Comparison of ENCODE assay signal across 12 cellular contexts in the genomic region with DNA sequence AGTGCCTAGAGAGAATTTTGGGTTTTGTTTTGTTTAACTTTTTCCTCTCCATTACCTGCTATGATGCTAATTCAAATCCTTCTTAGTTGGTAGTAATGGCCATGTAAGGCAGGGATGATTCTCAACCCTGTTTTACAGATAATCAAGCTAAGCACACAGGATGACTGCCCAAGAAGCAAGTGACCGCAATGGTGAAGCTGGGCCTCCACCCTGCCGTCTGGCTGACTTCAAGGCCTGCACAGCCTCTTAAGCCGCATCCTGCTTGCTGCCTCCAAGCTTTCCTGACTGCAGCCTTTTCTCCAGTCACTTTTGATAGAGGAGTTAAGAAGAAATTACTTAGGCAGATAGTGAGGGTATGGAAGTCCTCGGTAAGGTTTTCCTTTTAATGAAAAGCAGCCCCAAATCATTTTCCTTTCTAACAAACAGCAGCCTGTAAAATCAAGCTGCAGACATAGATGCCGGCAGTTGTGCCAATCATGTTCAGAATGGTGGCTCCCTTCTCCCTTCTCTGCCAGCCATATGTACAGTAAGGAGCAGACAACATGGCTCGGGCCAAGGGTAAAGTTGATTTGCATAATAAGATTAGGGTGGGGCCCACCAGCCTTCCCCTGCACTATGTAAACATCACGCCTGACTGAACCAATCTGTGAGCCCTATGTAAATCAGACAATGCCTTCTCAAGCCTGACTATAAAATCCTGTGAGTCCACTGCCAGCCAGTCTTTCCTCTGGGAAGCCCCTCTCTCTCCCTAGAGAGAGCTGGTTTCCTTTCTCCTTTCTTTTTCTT. TPM values are rescaled to one million over a fixed set of nuclear protein-coding genes. Genes with fewer than 3 reads are reported as not detected.
DNase-seq lines count a peak whose midpoint lies in the region; ATAC-seq and TF ChIP-seq lines count a peak whose summit lies in the region.
"Had no signal": no experiment of that assay in that cellular context is flagged by ENCODE, and none has a peak within 500 bp of the region (broad histone marks: within the 10 kb centered on the region; RNA-seq: fewer than 3 reads in every experiment).

No MANE protein-coding gene starts in this region.

- H3K36me3 Mint-ChIP-seq in endothelial cell (ENCODE audit: low read depth, unreplicated experiment) (peaks cover 21% of the 10 kb centered on the region), type B pancreatic cell (peaks cover 6% of the 10 kb centered on the region)

- ATAC-seq in right cardiac atrium: peak; percentile 69 to 84

- no peaks in the 10 kb centered on the region for H3K4me1 ChIP-seq in right cardiac atrium (ENCODE audit: control insufficient read depth, insufficient read depth, low read length)
- H3K4me1 ChIP-seq: Peyer's patch had no signal

- H3K9me3 Mint-ChIP-seq in endothelial cell (ENCODE audit: unreplicated experiment): no peaks in the 10 kb centered on the region
- peaks cover 13% of the 10 kb centered on the region for H3K9me3 Mint-ChIP-seq in type B pancreatic cell
- H3K9me3 Mint-ChIP-seq: activated naive CD4-positive, alpha-beta T cell treated with anti-CD3 and anti-CD28 coated beads, Interleukin-2, amount 50 U/mL, for 24 hours had no signal

- H3K27me3 Mint-ChIP-seq in endothelial cell (ENCODE audit: unreplicated experiment) (no peaks in the 10 kb centered on the region), type B pancreatic cell (no peaks in the 10 kb centered on the region)
- H3K27me3 Mint-ChIP-seq: activated naive CD4-positive, alpha-beta T cell treated with anti-CD3 and anti-CD28 coated beads, Interleukin-2, amount 50 U/mL, for 24 hours had no signal

- no peak overlapping the region for H3K4me3 ChIP-seq in right cardiac atrium (ENCODE audit: low read length)
- H3K4me3 ChIP-seq: BLaER1 treated with 17β-estradiol and CSF1 and Interleukin-3, amounts not matched to agents 10 nM and 100 nM; Peyer's patch had no signal

- no peaks in the 10 kb centered on the region for H3K27me3 ChIP-seq in right cardiac atrium (ENCODE audit: control insufficient read depth, insufficient read depth)
- H3K27me3 ChIP-seq: BLaER1 treated with 17β-estradiol and CSF1 and Interleukin-3, amounts not matched to agents 10 nM and 100 nM; Peyer's patch had no signal

- intact Hi-C loops in right cardiac atrium (cut with DNase I) (no loop called here), cardiac septum (cut with DNase I) (no loop called here)

- no peak overlapping the region for H3K27ac ChIP-seq in right cardiac atrium (ENCODE audit: low read length)
- H3K27ac ChIP-seq: Peyer's patch had no signal

- H3K27ac Mint-ChIP-seq in endothelial cell (ENCODE audit: unreplicated experiment): peak overlapping the region; percentile 11
- peak overlapping the region; percentile 11 for H3K27ac Mint-ChIP-seq in type B pancreatic cell
- H3K27ac Mint-ChIP-seq: activated naive CD4-positive, alpha-beta T cell treated with anti-CD3 and anti-CD28 coated beads, Interleukin-2, amount 50 U/mL, for 24 hours had no signal

- no peak overlapping the region for H3K4me3 Mint-ChIP-seq in endothelial cell (ENCODE audit: unreplicated experiment)
- no peak overlapping the region for H3K4me3 Mint-ChIP-seq in type B pancreatic cell
- H3K4me3 Mint-ChIP-seq: activated naive CD4-positive, alpha-beta T cell treated with anti-CD3 and anti-CD28 coated beads, Interleukin-2, amount 50 U/mL, for 24 hours had no signal

- no peaks in the 10 kb centered on the region for H3K9me3 ChIP-seq in right cardiac atrium (ENCODE audit: control insufficient read depth, low read length)
- H3K9me3 ChIP-seq: Peyer's patch had no signal

- DNase-seq in right cardiac atrium: no peak
- no peak for DNase-seq in cardiac septum (ENCODE audit: low spot score)
- peak; percentile 94 to 97 for DNase-seq in NCI-H524 (lab: John Stamatoyannopoulos, UW)
- DNase-seq in endothelial cell (ENCODE audit: low spot score): no peak
- no peak for DNase-seq in type B pancreatic cell (ENCODE audit: extremely low spot score, unreplicated experiment)
- no peak for DNase-seq in stimulated activated naive CD4-positive, alpha-beta T cell treated with Interleukin-2 at 50 U/mL for 16 hours (lab: John Stamatoyannopoulos, UW)
- DNase-seq in DMS153 treated with DMSO at 0.1 percent for 48 hours (lab: John Stamatoyannopoulos, UW; ENCODE audit: unreplicated experiment): no peak
- no peak for DNase-seq in NCI-H1417 treated with DMSO at 0.1 percent for 48 hours (lab: John Stamatoyannopoulos, UW)
- DNase-seq: GOT3 had no signal

- TF ChIP-seq CTCF in endothelial cell (IDR thresholded peaks at IDR 0.05; ENCODE audit: unreplicated experiment): no peak
- no peak for TF ChIP-seq CTCF in type B pancreatic cell (conservative IDR thresholded peaks at IDR 0.05)

- H3K4me1 Mint-ChIP-seq in endothelial cell (ENCODE audit: unreplicated experiment): peaks cover 6% of the 10 kb centered on the region
- H3K4me1 Mint-ChIP-seq in type B pancreatic cell (ENCODE audit: unreplicated experiment): peaks cover 16% of the 10 kb centered on the region
- H3K4me1 Mint-ChIP-seq: activated naive CD4-positive, alpha-beta T cell treated with anti-CD3 and anti-CD28 coated beads, Interleukin-2, amount 50 U/mL, for 24 hours had no signal

- 60% methylated on average over 7 of the region's 7 CpGs for WGBS in right cardiac atrium

RNA-seq across cellular contexts. Expression of a gene that starts 8.8 kb away (rescaled TPM):
- total RNA-seq in right cardiac atrium (10 to 100 TPM in 3 of 4 donors, 1 to 10 TPM in 1; 8.4 to 13.3 (median 10.9) TPM), cardiac septum (11.6 TPM), endothelial cell (ENCODE audit: unreplicated experiment) (6.1 TPM), type B pancreatic cell (ENCODE audit: low replicate concordance) (10.6 and 11.3 TPM in 2 replicates)
- 5.0 TPM for polyA plus RNA-seq in right cardiac atrium

Comparison
In these comparisons a context has a peak if more than half of its experiments do, and no peak if none do; other contexts are left out.
1. DNase-seq: peak in NCI-H524 (2 of 2); none in right cardiac atrium (0 of 3), cardiac septum (single experiment), endothelial cell (single experiment), type B pancreatic cell (single experiment), stimulated activated naive CD4-positive, alpha-beta T cell treated with Interleukin-2 at 50 U/mL for 16 hours (single experiment), DMS153 treated with DMSO at 0.1 percent for 48 hours (single experiment) and NCI-H1417 treated with DMSO at 0.1 percent for 48 hours (single experiment).